ENCODE assay signal across 1 cellular context in genomic region chr2:220779918-220780317, GRCh38.
TF ChIP-seq lines count a peak whose summit lies in the region.

No MANE protein-coding gene starts in this region.

TF ChIP-seq in A549, 52 proteins besides CTCF, POLR2A, EP300 and RAD21 (continued from another document):
- no peak for TF ChIP-seq HMGXB4 (CRISPR knock-in tag; IDR thresholded peaks at IDR 0.05; ENCODE audit: borderline replicate concordance)
- TF ChIP-seq HDAC2 (IDR thresholded peaks at IDR 0.05): no peak
- no peak for TF ChIP-seq HOXB13 (CRISPR knock-in tag; IDR thresholded peaks at IDR 0.05; ENCODE audit: low read depth)
